ENCODE assay signal across 1 cellular context in the genomic region with DNA sequence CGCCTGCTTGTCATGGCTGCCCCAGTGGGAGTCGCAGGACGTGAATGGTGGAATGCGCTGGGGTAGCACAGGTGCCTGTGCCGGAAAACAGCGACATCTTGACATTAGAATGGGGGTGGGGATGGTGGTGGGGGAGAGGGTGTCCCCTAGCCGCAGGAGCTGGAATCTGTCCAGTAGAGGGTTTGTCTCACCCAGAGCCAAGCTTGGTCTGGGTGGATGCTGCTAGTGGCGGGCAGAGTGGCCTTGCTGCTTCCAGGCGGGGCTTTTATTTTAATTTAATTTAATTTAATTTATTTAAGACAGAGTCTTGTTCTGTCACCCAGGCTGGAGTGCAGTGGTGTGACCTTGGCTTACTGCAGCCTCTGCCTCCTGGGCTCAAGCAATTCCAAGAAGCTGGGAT.
TF ChIP-seq lines count a peak whose summit lies in the region.

No MANE protein-coding gene starts in this region.

TF ChIP-seq in H1, 55 proteins besides CTCF, POLR2A, EP300 and RAD21:
- TF ChIP-seq SIX5 (IDR thresholded peaks at IDR 0.05; ENCODE audit: low read depth, low read length), result no peak
- TF ChIP-seq BACH1 (IDR thresholded peaks at IDR 0.05; ENCODE audit: low read length), result no peak
- no peak for TF ChIP-seq GTF2F1 (IDR thresholded peaks at IDR 0.05; ENCODE audit: borderline replicate concordance, low read depth, low read length)
- no peak for TF ChIP-seq TBP (IDR thresholded peaks at IDR 0.05; ENCODE audit: low read depth, low read length)
- no peak for TF ChIP-seq JUND (IDR thresholded peaks at IDR 0.05; ENCODE audit: low read length)
- no peak for TF ChIP-seq PHF8 (conservative IDR thresholded peaks at IDR 0.05; ENCODE audit: low read depth, low read length)
- no peak for TF ChIP-seq RBBP5 (IDR thresholded peaks at IDR 0.05; ENCODE audit: borderline replicate concordance, low read depth, low read length)
- no peak for TF ChIP-seq POLR2AphosphoS5 (IDR thresholded peaks at IDR 0.05; ENCODE audit: low read depth, low read length)
- no peak for TF ChIP-seq SAP30 (IDR thresholded peaks at IDR 0.05; ENCODE audit: insufficient read depth, insufficient replicate concordance, low read length)
- TF ChIP-seq RNF2 (IDR thresholded peaks at IDR 0.05; ENCODE audit: borderline replicate concordance, low read depth, low read length, missing control alignments, poor library complexity, severe bottlenecking), result no peak
- TF ChIP-seq CTBP2 (IDR thresholded peaks at IDR 0.05; ENCODE audit: borderline replicate concordance, insufficient read depth, insufficient read length, low read length), result no peak
- no peak for TF ChIP-seq JUN (IDR thresholded peaks at IDR 0.05; ENCODE audit: low read depth, low read length)
- TF ChIP-seq HDAC6 (IDR thresholded peaks at IDR 0.05; ENCODE audit: low read depth, low read length), result no peak
- TF ChIP-seq CREB1 (IDR thresholded peaks at IDR 0.05), result no peak
- no peak for TF ChIP-seq ASH2L (IDR thresholded peaks at IDR 0.05; ENCODE audit: low read length)
- no peak for TF ChIP-seq NANOG (IDR thresholded peaks at IDR 0.05; ENCODE audit: insufficient read depth, low read depth, low read length, poor library complexity, severe bottlenecking)
- TF ChIP-seq, protein P1, sequence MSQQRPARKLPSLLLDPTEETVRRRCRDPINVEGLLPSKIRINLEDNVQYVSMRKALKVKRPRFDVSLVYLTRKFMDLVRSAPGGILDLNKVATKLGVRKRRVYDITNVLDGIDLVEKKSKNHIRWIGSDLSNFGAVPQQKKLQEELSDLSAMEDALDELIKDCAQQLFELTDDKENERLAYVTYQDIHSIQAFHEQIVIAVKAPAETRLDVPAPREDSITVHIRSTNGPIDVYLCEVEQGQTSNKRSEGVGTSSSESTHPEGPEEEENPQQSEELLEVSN (IDR thresholded peaks at IDR 0.05), result no peak
- TF ChIP-seq KDM4A (IDR thresholded peaks at IDR 0.05; ENCODE audit: low read depth, low read length, severe bottlenecking), result no peak
- TF ChIP-seq, protein P2, sequence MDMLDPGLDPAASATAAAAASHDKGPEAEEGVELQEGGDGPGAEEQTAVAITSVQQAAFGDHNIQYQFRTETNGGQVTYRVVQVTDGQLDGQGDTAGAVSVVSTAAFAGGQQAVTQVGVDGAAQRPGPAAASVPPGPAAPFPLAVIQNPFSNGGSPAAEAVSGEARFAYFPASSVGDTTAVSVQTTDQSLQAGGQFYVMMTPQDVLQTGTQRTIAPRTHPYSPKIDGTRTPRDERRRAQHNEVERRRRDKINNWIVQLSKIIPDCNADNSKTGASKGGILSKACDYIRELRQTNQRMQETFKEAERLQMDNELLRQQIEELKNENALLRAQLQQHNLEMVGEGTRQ (IDR thresholded peaks at IDR 0.05; ENCODE audit: low read length), result no peak
- TF ChIP-seq SP4 (IDR thresholded peaks at IDR 0.05; ENCODE audit: low read length), result no peak
TF ChIP-seq in H1: peak in this region for 0.
